Comparison of ENCODE assay signal across 1 cellular context in genomic region chr10:36254191-36254590, GRCh38.
TF ChIP-seq lines count a peak whose summit lies in the region.

No MANE protein-coding gene starts in this region.

TF ChIP-seq in GM23338, 12 proteins besides CTCF, POLR2A, EP300 and RAD21 (continued from another document):
- no peak for TF ChIP-seq ZNF114 (CRISPR knock-in tag; IDR thresholded peaks at IDR 0.05)
- TF ChIP-seq EZH2phosphoT487 (IDR thresholded peaks at IDR 0.05; ENCODE audit: unreplicated experiment) = no peak
- no peak for TF ChIP-seq ETS1 (IDR thresholded peaks at IDR 0.05)
- no peak for TF ChIP-seq CREB1 (CRISPR knock-in tag; IDR thresholded peaks at IDR 0.05; ENCODE audit: low read depth)
- no peak for TF ChIP-seq STAT1 (IDR thresholded peaks at IDR 0.05; ENCODE audit: unreplicated experiment)
- no peak for TF ChIP-seq JUNB (IDR thresholded peaks at IDR 0.05; ENCODE audit: unreplicated experiment)
- no peak for TF ChIP-seq ZNF462 (CRISPR knock-in tag; IDR thresholded peaks at IDR 0.05)
- no peak for TF ChIP-seq ZNF331 (CRISPR knock-in tag; IDR thresholded peaks at IDR 0.05; ENCODE audit: low read depth)
